ENCODE assay signal across 19 cellular contexts in genomic region chr3:10709110-10709781, GRCh38.
DNase-seq lines count a peak whose midpoint lies in the region; ATAC-seq and TF ChIP-seq lines count a peak whose summit lies in the region.
"Had no signal": no experiment of that assay in that cellular context is flagged by ENCODE, and none has a peak within 500 bp of the region (broad histone marks: within the 10 kb centered on the region; RNA-seq: fewer than 3 reads in every experiment).

No MANE protein-coding gene starts in this region.

- no peaks in the 10 kb centered on the region for H3K36me3 ChIP-seq in CD4-positive, CD25-positive, alpha-beta regulatory T cell (ENCODE audit: control insufficient read depth, insufficient read depth, low read length)
- H3K36me3 ChIP-seq in HEK293 (ENCODE audit: control insufficient read depth in 2 of 2, insufficient read depth in 1 of 2, low read length in 2 of 2) = no peaks in the 10 kb centered on the region
- H3K36me3 ChIP-seq: ascending aorta, BLaER1 had no signal

- no peak for ATAC-seq in CD4-positive, CD25-positive, alpha-beta regulatory T cell (ENCODE audit: low read depth in 2 of 2)
- ATAC-seq in left colon (no peak), GM19452 (IDR thresholded peaks at IDR 0.05; ENCODE audit: unreplicated experiment) (no peak)
- ATAC-seq in stimulated activated effector memory CD8-positive, alpha-beta T cell treated with anti-CD3 and anti-CD28 coated beads, Interleukin-12 subunit alpha, Interleukin-12 subunit beta, amount 100 ng/mL, for 72 hours = no peak

- no peak overlapping the region for H3K27ac ChIP-seq in CD4-positive, CD25-positive, alpha-beta regulatory T cell (ENCODE audit: insufficient read depth, low read length, poor library complexity, severe bottlenecking)
- H3K27ac ChIP-seq in HEK293 (ENCODE audit: extremely low read depth, low read depth, low read length) = no peak overlapping the region
- H3K27ac ChIP-seq: ascending aorta, BLaER1 had no signal

- H3K9me3 Mint-ChIP-seq in CD4-positive, CD25-positive, alpha-beta regulatory T cell = peaks cover 0 to 7% (median 0%) of the 10 kb centered on the region in 7 donors
- H3K9me3 Mint-ChIP-seq in brain (peaks cover 0 to 16% (median 11%) of the 10 kb centered on the region in 5 experiments), nephron (peaks cover 7% of the 10 kb centered on the region)
- peaks cover 3% of the 10 kb centered on the region for H3K9me3 Mint-ChIP-seq in stimulated activated effector memory CD8-positive, alpha-beta T cell treated with anti-CD3 and anti-CD28 coated beads, Interleukin-12 subunit alpha, Interleukin-12 subunit beta, amount 100 ng/mL, for 72 hours
- H3K9me3 Mint-ChIP-seq: H9 had no signal

- no peak overlapping the region for H3K27ac Mint-ChIP-seq in CD4-positive, CD25-positive, alpha-beta regulatory T cell
- no peak overlapping the region for H3K27ac Mint-ChIP-seq in brain
- H3K27ac Mint-ChIP-seq in nephron = no peak overlapping the region
- no peak overlapping the region for H3K27ac Mint-ChIP-seq in stimulated activated effector memory CD8-positive, alpha-beta T cell treated with anti-CD3 and anti-CD28 coated beads, Interleukin-12 subunit alpha, Interleukin-12 subunit beta, amount 100 ng/mL, for 72 hours
- H3K27ac Mint-ChIP-seq: H9 had no signal

- POLR2A ChIA-PET in HEK293 (lab: Yijun Ruan, JAX) = no interaction called here

- no peak for DNase-seq in CD4-positive, CD25-positive, alpha-beta regulatory T cell
- DNase-seq in left colon = no peak
- no peak for DNase-seq in stimulated activated effector memory CD8-positive, alpha-beta T cell treated with anti-CD3 and anti-CD28 coated beads, Interleukin-12 subunit alpha, Interleukin-12 subunit beta, amount 100 ng/mL, for 72 hours (ENCODE audit: low spot score in 2 of 2)
- DNase-seq: activated CD4-positive, CD25-positive, alpha-beta regulatory T cell treated with anti-CD3 and anti-CD28 coated beads, Interleukin-2, amount 50 U/mL, for 72 hours; activated gamma-delta T cell; DMS153; H9; NCI-H1417 treated with DMSO at 0.1 percent for 48 hours; NCI-H446 treated with DMSO at 0.1 percent for 48 hours; SHP77 treated with DMSO at 0.1 percent for 48 hours; small intestine; stimulated activated CD4-positive, alpha-beta T cell treated with anti-CD3 and anti-CD28 coated beads, Interleukin-4, amount 100 ng/mL, for 4 hours; T-helper 2 cell had no signal

- peaks cover 20% of the 10 kb centered on the region for H3K27me3 ChIP-seq in CD4-positive, CD25-positive, alpha-beta regulatory T cell (ENCODE audit: control insufficient read depth, insufficient read depth, low read length)

- intact Hi-C loops in left colon (cut with DNase I, micrococcal nuclease) = no loop called here

- H3K27me3 Mint-ChIP-seq in CD4-positive, CD25-positive, alpha-beta regulatory T cell = peaks cover 56% of the 10 kb centered on the region
- peaks cover 62% of the 10 kb centered on the region for H3K27me3 Mint-ChIP-seq in brain
- H3K27me3 Mint-ChIP-seq in nephron (ENCODE audit: low read depth) = peaks cover 93% of the 10 kb centered on the region

- H3K4me3 ChIP-seq in CD4-positive, CD25-positive, alpha-beta regulatory T cell (ENCODE audit: low read depth, low read length) = no peak overlapping the region
- H3K4me3 ChIP-seq in HEK293 (ENCODE audit: low read depth, low read length) = no peak overlapping the region
- H3K4me3 ChIP-seq: ascending aorta, BLaER1 had no signal

- no peaks in the 10 kb centered on the region for H3K4me1 ChIP-seq in CD4-positive, CD25-positive, alpha-beta regulatory T cell (ENCODE audit: control insufficient read depth, insufficient read depth, low read length, poor library complexity, severe bottlenecking)
- peaks cover 3% of the 10 kb centered on the region; the same call in 1 of the 2 replicates for H3K4me1 ChIP-seq in HEK293 (ENCODE audit: control insufficient read depth, insufficient read depth, low read length)

- TF ChIP-seq CTCF in HEK293 (tag by site-specific recombination; IDR thresholded peaks at IDR 0.05) (no peak), brain (conservative IDR thresholded peaks at IDR 0.05) (peak in 1 of 2 experiments; percentile 32), nephron (IDR thresholded peaks at IDR 0.05; ENCODE audit: unreplicated experiment in 3 of 3) (no peak)

- H3K9me3 ChIP-seq in CD4-positive, CD25-positive, alpha-beta regulatory T cell (ENCODE audit: control insufficient read depth in 2 of 2, low read length in 2 of 2) = peaks cover 0 to under 1% of the 10 kb centered on the region in 2 experiments
- no peaks in the 10 kb centered on the region for H3K9me3 ChIP-seq in HEK293 (ENCODE audit: control insufficient read depth, insufficient read depth, low read depth, low read length)
- H3K9me3 ChIP-seq: ascending aorta had no signal

- CTCF ChIA-PET in HEK293 (lab: Yijun Ruan, JAX) = interaction anchor here (0.6 to 1.9 kb wide), 3 partner anchors 29 to 464 kb away, joined by 3 to 5 read pairs (median 4); no protein-coding TSS in a partner anchor

- H3K4me1 Mint-ChIP-seq in CD4-positive, CD25-positive, alpha-beta regulatory T cell = peaks cover 0 to 14% (median 7%) of the 10 kb centered on the region in 4 donors
- peaks cover 28% of the 10 kb centered on the region for H3K4me1 Mint-ChIP-seq in brain
- no peaks in the 10 kb centered on the region for H3K4me1 Mint-ChIP-seq in nephron
- peaks cover 16% of the 10 kb centered on the region for H3K4me1 Mint-ChIP-seq in stimulated activated effector memory CD8-positive, alpha-beta T cell treated with anti-CD3 and anti-CD28 coated beads, Interleukin-12 subunit alpha, Interleukin-12 subunit beta, amount 100 ng/mL, for 72 hours

- peak overlapping the region in 3 of 4 donors; percentile 2 to 39 (median 5) for H3K4me3 Mint-ChIP-seq in CD4-positive, CD25-positive, alpha-beta regulatory T cell
- H3K4me3 Mint-ChIP-seq in brain = peak overlapping the region; percentile 26 to 72 (median 56)
- peak overlapping the region; percentile 0 to 57 (median 4) for H3K4me3 Mint-ChIP-seq in nephron
- no peak overlapping the region for H3K4me3 Mint-ChIP-seq in stimulated activated effector memory CD8-positive, alpha-beta T cell treated with anti-CD3 and anti-CD28 coated beads, Interleukin-12 subunit alpha, Interleukin-12 subunit beta, amount 100 ng/mL, for 72 hours

- H3K36me3 Mint-ChIP-seq in CD4-positive, CD25-positive, alpha-beta regulatory T cell = no peaks in the 10 kb centered on the region
- H3K36me3 Mint-ChIP-seq in brain (no peaks in the 10 kb centered on the region), nephron (ENCODE audit: low read depth) (no peaks in the 10 kb centered on the region)
- H3K36me3 Mint-ChIP-seq in stimulated activated effector memory CD8-positive, alpha-beta T cell treated with anti-CD3 and anti-CD28 coated beads, Interleukin-12 subunit alpha, Interleukin-12 subunit beta, amount 100 ng/mL, for 72 hours = no peaks in the 10 kb centered on the region

TF ChIP-seq in HEK293, 187 proteins besides CTCF, POLR2A, EP300 and RAD21 (continues in another document):
- TF ChIP-seq ZNF221 (tag by site-specific recombination; IDR thresholded peaks at IDR 0.05; ENCODE audit: borderline replicate concordance) = no peak
- TF ChIP-seq ZNF548 (tag by site-specific recombination; IDR thresholded peaks at IDR 0.05) = no peak
- TF ChIP-seq ZNF654 (tag by site-specific recombination; IDR thresholded peaks at IDR 0.05; ENCODE audit: low read depth) = 0 out of 2 replicates have a peak, but pooled peaks have one; percentile 7
- no peak for TF ChIP-seq OVOL3 (tag by site-specific recombination; IDR thresholded peaks at IDR 0.05)
- TF ChIP-seq ZNF16 (tag by site-specific recombination; IDR thresholded peaks at IDR 0.05; ENCODE audit: low read depth) = peak; percentile 55; the same call in 1 of the 2 replicates
- TF ChIP-seq, protein P1, sequence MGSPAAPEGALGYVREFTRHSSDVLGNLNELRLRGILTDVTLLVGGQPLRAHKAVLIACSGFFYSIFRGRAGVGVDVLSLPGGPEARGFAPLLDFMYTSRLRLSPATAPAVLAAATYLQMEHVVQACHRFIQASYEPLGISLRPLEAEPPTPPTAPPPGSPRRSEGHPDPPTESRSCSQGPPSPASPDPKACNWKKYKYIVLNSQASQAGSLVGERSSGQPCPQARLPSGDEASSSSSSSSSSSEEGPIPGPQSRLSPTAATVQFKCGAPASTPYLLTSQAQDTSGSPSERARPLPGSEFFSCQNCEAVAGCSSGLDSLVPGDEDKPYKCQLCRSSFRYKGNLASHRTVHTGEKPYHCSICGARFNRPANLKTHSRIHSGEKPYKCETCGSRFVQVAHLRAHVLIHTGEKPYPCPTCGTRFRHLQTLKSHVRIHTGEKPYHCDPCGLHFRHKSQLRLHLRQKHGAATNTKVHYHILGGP (tag by site-specific recombination; IDR thresholded peaks at IDR 0.05) = no peak
- no peak for TF ChIP-seq ZSCAN23 (tag by site-specific recombination; IDR thresholded peaks at IDR 0.05)
